In genomic region chr11:18522388-18522787, GRCh38 we compare ENCODE assay signal across 11 cellular contexts. TPM values are rescaled to one million over a fixed set of nuclear protein-coding genes. Genes with fewer than 3 reads are reported as not detected.
A peak's percentile ranks its signal among the peaks of the same experiment; 100 is the strongest.
DNase-seq lines count a peak whose midpoint lies in the region; ATAC-seq and TF ChIP-seq lines count a peak whose summit lies in the region.
"Had no signal": no experiment of that assay in that cellular context is flagged by ENCODE, and none has a peak within 500 bp of the region (broad histone marks: within the 10 kb centered on the region; RNA-seq: fewer than 3 reads in every experiment).

No MANE protein-coding gene starts in this region.

- H3K27me3 ChIP-seq in mesendoderm (ENCODE audit: insufficient read depth, low read length, poor library complexity) (no peaks in the 10 kb centered on the region), colonic mucosa (no peaks in the 10 kb centered on the region), breast epithelium (no peaks in the 10 kb centered on the region)
- H3K27me3 ChIP-seq: sigmoid colon had no signal

- H3K4ac ChIP-seq in mesendoderm (ENCODE audit: low read depth, low read length), result no peak overlapping the region

- H3K56ac ChIP-seq in mesendoderm (ENCODE audit: low read length), result no peak overlapping the region

- no peak overlapping the region for H4K8ac ChIP-seq in mesendoderm (ENCODE audit: low read depth, low read length)

- H2BK15ac ChIP-seq in mesendoderm (replicated peaks; ENCODE audit: low read depth), result no peak overlapping the region

- ATAC-seq in HG03159 (IDR thresholded peaks at IDR 0.05; ENCODE audit: unreplicated experiment), result no peak

- H3K36me3 ChIP-seq in mesendoderm (ENCODE audit: control insufficient read depth, insufficient read depth, low read length), result no peaks in the 10 kb centered on the region
- no peaks in the 10 kb centered on the region for H3K36me3 ChIP-seq in colonic mucosa
- H3K36me3 ChIP-seq in breast epithelium, result no peaks in the 10 kb centered on the region

- peak; percentile 18 for TF ChIP-seq CTCF in astrocyte of the cerebellum (IDR thresholded peaks at IDR 0.05; ENCODE audit: low read depth, low read length, missing control alignments)
- no peak for TF ChIP-seq CTCF in colonic mucosa (IDR thresholded peaks at IDR 0.05)
- TF ChIP-seq CTCF in breast epithelium (IDR thresholded peaks at IDR 0.05), result no peak

- no peak for TF ChIP-seq POLR2A in breast epithelium (IDR thresholded peaks at IDR 0.05)

- H2AK5ac ChIP-seq in mesendoderm (ENCODE audit: low read length), result no peak overlapping the region

- WGBS in mesendoderm (ENCODE audit: extremely low coverage, insufficient coverage, low lambda C conversion rate), result no CpG with 5 or more reads among the region's 4 CpGs

- H3K4me3 ChIP-seq in astrocyte of the cerebellum (ENCODE audit: low read depth, low read length) (no peak overlapping the region), mesendoderm (ENCODE audit: low read length) (no peak overlapping the region), colonic mucosa (no peak overlapping the region), breast epithelium (no peak overlapping the region)
- H3K4me3 ChIP-seq: sigmoid colon had no signal

- no peaks in the 10 kb centered on the region for H3K4me1 ChIP-seq in mesendoderm (ENCODE audit: control insufficient read depth, low read depth, low read length)
- H3K4me1 ChIP-seq in colonic mucosa, result no peaks in the 10 kb centered on the region
- no peaks in the 10 kb centered on the region for H3K4me1 ChIP-seq in breast epithelium

- H3K9ac ChIP-seq in mesendoderm (ENCODE audit: low read length) (no peak overlapping the region), colonic mucosa (ENCODE audit: low read depth in 2 of 2, low read length in 2 of 2) (no peak overlapping the region)

- no peak overlapping the region for H2BK5ac ChIP-seq in mesendoderm (ENCODE audit: low read length)

- in situ Hi-C loops in astrocyte of the cerebellum (cut with HindIII; ENCODE audit: low sequenced_read_pairs), result no loop called here

- H2BK120ac ChIP-seq in mesendoderm (ENCODE audit: low read depth, low read length), result no peak overlapping the region

- no peaks in the 10 kb centered on the region for H3K9me3 ChIP-seq in colonic mucosa
- no peaks in the 10 kb centered on the region for H3K9me3 ChIP-seq in breast epithelium
- H3K9me3 ChIP-seq: sigmoid colon had no signal

- peaks cover 7% of the 10 kb centered on the region for H3K79me1 ChIP-seq in mesendoderm (ENCODE audit: low read length)

- H3K27ac ChIP-seq in mesendoderm (ENCODE audit: low read depth, low read length) (no peak overlapping the region), colonic mucosa (no peak overlapping the region), breast epithelium (no peak overlapping the region)
- H3K27ac ChIP-seq: sigmoid colon had no signal

- intact Hi-C loops in colonic mucosa (cut with DNase I), result loop anchor here (10.0 kb wide), 1 partner anchor 198 kb away; the partner anchor contains the start of genes GTF2H1 and HPS5
- intact Hi-C loops in breast epithelium (cut with DNase I; ENCODE audit: low total_unique reads), result no loop called here

- peak; percentile 34 for DNase-seq in ELR (ENCODE audit: low read depth)
- DNase-seq in HT-29 (ENCODE audit: low spot score), result peak; percentile 61
- DNase-seq in astrocyte of the cerebellum (ENCODE audit: low read depth), result no peak
- peak; percentile 69 for DNase-seq in mesendoderm
- DNase-seq in RPMI8226, result no peak
- no peak for DNase-seq in colonic mucosa
- DNase-seq in breast epithelium (ENCODE audit: low spot score in 2 of 2), result no peak
- DNase-seq: midbrain, NCI-H2081 treated with DMSO at 0.1 percent for 48 hours, sigmoid colon had no signal

- H3K18ac ChIP-seq in mesendoderm (ENCODE audit: low read length), result no peak overlapping the region

- H3K4me2 ChIP-seq in mesendoderm (ENCODE audit: low read length), result no peak overlapping the region

- H4K5ac ChIP-seq in mesendoderm (ENCODE audit: low read length), result no peak overlapping the region

- no peak overlapping the region for H3K23ac ChIP-seq in mesendoderm (ENCODE audit: low read length)

- peaks cover 9% of the 10 kb centered on the region for H3K79me2 ChIP-seq in mesendoderm (ENCODE audit: control insufficient read depth, insufficient read depth, low read length)

RNA-seq across cellular contexts. Expression of gene TSG101, which starts 4.4 kb away (rescaled TPM):
- total RNA-seq in HT-29 (2014; rRNA removed; shearing (Covaris generic)), result 73.0 and 80.0 TPM in 2 replicates
- polyA plus RNA-seq in mesendoderm (2013, experiment 1 of 2), result 62.8 TPM
- 66.0 TPM for polyA plus RNA-seq in mesendoderm (2013, experiment 2 of 2)
- total RNA-seq in colonic mucosa (10 to 100 TPM; 54.0 to 64.9 TPM), breast epithelium (100 to 1,000 TPM in 1 of 3 donors, 10 to 100 TPM in 2; 66.5 to 114 (median 72.8) TPM)

Comparison
In these comparisons a context has a peak if more than half of its experiments do, and no peak if none do; other contexts are left out.
1. DNase-seq: peak in ELR (single experiment), HT-29 (single experiment) and mesendoderm (single experiment); none in astrocyte of the cerebellum (single experiment), RPMI8226 (single experiment), colonic mucosa (single experiment) and breast epithelium (0 of 2).